In genomic region chr4:123361195-123361861, GRCh38 we compare ENCODE assay signal across 10 cellular contexts. TPM values are rescaled to one million over a fixed set of nuclear protein-coding genes. Genes with fewer than 3 reads are reported as not detected.
A peak's percentile ranks its signal among the peaks of the same experiment; 100 is the strongest.
DNase-seq lines count a peak whose midpoint lies in the region; ATAC-seq and TF ChIP-seq lines count a peak whose summit lies in the region.
"Had no signal": no experiment of that assay in that cellular context is flagged by ENCODE, and none has a peak within 500 bp of the region (broad histone marks: within the 10 kb centered on the region; RNA-seq: fewer than 3 reads in every experiment).

No MANE protein-coding gene starts in this region.

- DNase-seq in AG09319 (ENCODE audit: extremely low read depth, low read depth) (peak; percentile 86), OCI-LY7 (ENCODE audit: low spot score) (no peak), epithelial cell of prostate (ENCODE audit: low read depth, low spot score) (no peak), non-pigmented ciliary epithelial cell (ENCODE audit: low read depth) (peak; percentile 78), NCI-H82 (lab: John Stamatoyannopoulos, UW) (no peak), germinal center (ENCODE audit: low spot score) (no peak)
- no peak for DNase-seq in activated CD4-positive, alpha-beta T cell treated with anti-CD3 and anti-CD28 coated beads, Interleukin-2, amount 50 U/mL, for 48 hours
- DNase-seq in effector memory CD8-positive, alpha-beta T cell: no peak
- DNase-seq: DMS153 had no signal

- intact Hi-C loops in OCI-LY7 (cut with micrococcal nuclease; ENCODE audit: unreplicated experiment): loop anchor here (5.0 kb wide), 1 partner anchor 81 kb away; no protein-coding TSS in a partner anchor

- no peaks in the 10 kb centered on the region for H3K9me2 ChIP-seq in OCI-LY7 (ENCODE audit: insufficient read depth, low read length)

- H3K9me3 ChIP-seq in OCI-LY7 (ENCODE audit: low read length): peaks cover 15% of the 10 kb centered on the region; the same call in 1 of the 2 replicates
- H3K9me3 ChIP-seq: prostate gland had no signal

- no peak for TF ChIP-seq CTCF in AG09319 (IDR thresholded peaks at IDR 0.05; ENCODE audit: low read depth, low read length)
- no peak for TF ChIP-seq CTCF in OCI-LY7 (conservative IDR thresholded peaks at IDR 0.05; ENCODE audit: low read length)

- no peak overlapping the region for H3K27ac Mint-ChIP-seq in effector memory CD8-positive, alpha-beta T cell

- H3K79me2 ChIP-seq in OCI-LY7 (ENCODE audit: insufficient read depth, low read depth, low read length): no peaks in the 10 kb centered on the region

- no peaks in the 10 kb centered on the region for H4K20me1 ChIP-seq in OCI-LY7 (ENCODE audit: insufficient read depth, low read length)

- CTCF ChIA-PET in OCI-LY7 (lab: Charles Lee; ENCODE audit: unreplicated experiment): interaction anchor here (0.9 to 2.3 kb wide), 2 partner anchors 11 to 21 kb away, joined by 3 to 12 read pairs; no protein-coding TSS in a partner anchor

- peaks cover 74% of the 10 kb centered on the region for H3K4me1 ChIP-seq in OCI-LY7 (ENCODE audit: insufficient read depth, low read length, poor library complexity, severe bottlenecking)
- H3K4me1 ChIP-seq: prostate gland had no signal

- H3K27me3 Mint-ChIP-seq in effector memory CD8-positive, alpha-beta T cell: peaks cover 9 to 10% of the 10 kb centered on the region in 2 donors

- H3K27ac ChIP-seq in OCI-LY7 (ENCODE audit: low read depth, low read length, poor library complexity, severe bottlenecking): no peak overlapping the region
- H3K27ac ChIP-seq in epithelial cell of prostate: peak overlapping the region; percentile 47
- H3K27ac ChIP-seq: prostate gland had no signal

- H2AFZ ChIP-seq in OCI-LY7 (ENCODE audit: low read length): peak overlapping the region; percentile 18; the same call in 1 of the 2 replicates

- H3K4me1 Mint-ChIP-seq in effector memory CD8-positive, alpha-beta T cell (ENCODE audit: low read depth in 2 of 2): no peaks in the 10 kb centered on the region

- no TSS peak for BruUV-seq in OCI-LY7 (replicated peaks; lab: Mats Ljungman, UMichigan)

- peak overlapping the region; percentile 24; the same call in 1 of the 2 replicates for H3K4me2 ChIP-seq in OCI-LY7 (ENCODE audit: low read length)

- H3K4me3 Mint-ChIP-seq in effector memory CD8-positive, alpha-beta T cell: no peak overlapping the region

- no peak for ATAC-seq in effector memory CD8-positive, alpha-beta T cell (replicated peaks)

- no peaks in the 10 kb centered on the region for H3K9me3 Mint-ChIP-seq in effector memory CD8-positive, alpha-beta T cell

- no peak overlapping the region for H3K4me3 ChIP-seq in OCI-LY7 (ENCODE audit: low read depth, low read length, poor library complexity, severe bottlenecking)
- H3K4me3 ChIP-seq: prostate gland had no signal

- H3K36me3 ChIP-seq in OCI-LY7 (ENCODE audit: insufficient read depth, low read length): peaks cover 12% of the 10 kb centered on the region
- H3K36me3 ChIP-seq: prostate gland had no signal

- H3K36me3 Mint-ChIP-seq in effector memory CD8-positive, alpha-beta T cell (ENCODE audit: insufficient read depth): no peaks in the 10 kb centered on the region

- POLR2A ChIA-PET in OCI-LY7 (lab: Charles Lee): interaction anchor here (1.2 to 6.2 kb wide), 7 partner anchors 10 to 102 kb away, joined by 4 to 51 read pairs (median 12); no protein-coding TSS in a partner anchor

RNA-seq across cellular contexts. Expression of gene SPRY1, which starts 35.3 kb away (rescaled TPM):
- total RNA-seq in OCI-LY7 (2014; rRNA removed; shearing (Covaris generic)): 0.79 and 1.5 TPM in 2 replicates
- 0.13 and 0.39 TPM in 2 replicates for total RNA-seq in OCI-LY7 (2022)

Comparison
In these comparisons a context has a peak if more than half of its experiments do, and no peak if none do; other contexts are left out.
1. DNase-seq: peak in AG09319 (single experiment) and non-pigmented ciliary epithelial cell (single experiment); none in OCI-LY7 (single experiment), epithelial cell of prostate (single experiment), activated CD4-positive, alpha-beta T cell treated with anti-CD3 and anti-CD28 coated beads, Interleukin-2, amount 50 U/mL, for 48 hours (0 of 2), effector memory CD8-positive, alpha-beta T cell (0 of 3), NCI-H82 (single experiment) and germinal center (single experiment).